ENCODE assay signal across 9 cellular contexts in the genomic region with DNA sequence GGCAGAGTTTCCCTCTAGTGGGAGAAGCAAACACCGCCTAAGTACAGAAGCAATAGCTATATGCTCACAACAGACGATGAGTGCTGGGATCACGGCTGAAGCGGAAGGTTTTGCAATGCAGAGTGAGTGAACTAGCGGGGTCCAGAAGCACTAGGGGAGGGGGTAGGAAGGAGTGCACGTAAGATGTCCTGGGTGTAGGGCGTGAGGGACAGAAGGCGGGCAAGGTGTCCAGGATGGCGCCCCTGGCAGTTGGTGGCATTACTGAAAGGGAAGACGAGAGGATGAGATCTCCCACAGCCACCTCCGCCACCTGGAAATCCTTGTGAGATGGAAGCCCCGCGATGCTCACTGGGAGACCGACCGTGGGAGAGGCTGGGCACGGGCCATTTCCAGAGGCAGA.
A peak's percentile ranks its signal among the peaks of the same experiment; 100 is the strongest.
DNase-seq lines count a peak whose midpoint lies in the region; ATAC-seq, FAIRE-seq and TF ChIP-seq lines count a peak whose summit lies in the region.
"Had no signal": no experiment of that assay in that cellular context is flagged by ENCODE, and none has a peak within 500 bp of the region (broad histone marks: within the 10 kb centered on the region; RNA-seq: fewer than 3 reads in every experiment).

No MANE protein-coding gene starts in this region.

- ATAC-seq in heart right ventricle (no peak), Right ventricle myocardium inferior (no peak), upper lobe of right lung (no peak), GM18868 (IDR thresholded peaks at IDR 0.05; ENCODE audit: unreplicated experiment) (no peak)

- H3K27me3 Mint-ChIP-seq in astrocyte (ENCODE audit: low read depth, unreplicated experiment), result no peaks in the 10 kb centered on the region

- H3K27ac Mint-ChIP-seq in astrocyte (ENCODE audit: unreplicated experiment), result peak overlapping the region; percentile 51

- H3K9me3 Mint-ChIP-seq in astrocyte (ENCODE audit: unreplicated experiment), result no peaks in the 10 kb centered on the region

- H3K27ac ChIP-seq in heart right ventricle, result peak overlapping the region in 9 of 10 donors; percentile 79 to 97 (median 88)
- H3K27ac ChIP-seq in astrocyte (ENCODE audit: low read depth, low read length), result peak overlapping the region; percentile 91
- peak overlapping the region; percentile 75 for H3K27ac ChIP-seq in mesodermal cell (ENCODE audit: low read depth, low read length, severe bottlenecking)
- peak overlapping the region; percentile 73 for H3K27ac ChIP-seq in upper lobe of right lung
- no peak overlapping the region for H3K27ac ChIP-seq in MM.1S (ENCODE audit: low read length)
- no peak overlapping the region for H3K27ac ChIP-seq in substantia nigra (ENCODE audit: low read depth, low read length, poor library complexity, severe bottlenecking)
- H3K27ac ChIP-seq: C4-2B had no signal

- no peaks in the 10 kb centered on the region for H3K9me3 ChIP-seq in heart right ventricle
- H3K9me3 ChIP-seq in astrocyte (ENCODE audit: insufficient read depth, low read depth, low read length), result no peaks in the 10 kb centered on the region
- H3K9me3 ChIP-seq in mesodermal cell (ENCODE audit: control insufficient read depth, low read length), result no peaks in the 10 kb centered on the region
- H3K9me3 ChIP-seq in upper lobe of right lung, result no peaks in the 10 kb centered on the region
- H3K9me3 ChIP-seq in MM.1S (replicated peaks; ENCODE audit: insufficient read depth, low read length), result no peaks in the 10 kb centered on the region

- peak overlapping the region in 4 of 10 donors; percentile 37 to 48 (median 44) for H3K4me3 ChIP-seq in heart right ventricle
- H3K4me3 ChIP-seq in astrocyte (ENCODE audit: insufficient read depth, low read depth, low read length), result no peak overlapping the region
- H3K4me3 ChIP-seq in mesodermal cell (ENCODE audit: extremely low read depth, insufficient read depth, low read length, poor library complexity, severe bottlenecking), result no peak overlapping the region
- H3K4me3 ChIP-seq in upper lobe of right lung, result peak overlapping the region; percentile 32
- H3K4me3 ChIP-seq in MM.1S (ENCODE audit: low read length), result no peak overlapping the region

- H3K9ac ChIP-seq in astrocyte (ENCODE audit: low read length) (peak overlapping the region; percentile 80), MM.1S (ENCODE audit: low read length) (no peak overlapping the region)

- H3K27me3 ChIP-seq in heart right ventricle (no peaks in the 10 kb centered on the region), astrocyte (ENCODE audit: insufficient read depth, low read length) (no peaks in the 10 kb centered on the region), upper lobe of right lung (no peaks in the 10 kb centered on the region), MM.1S (replicated peaks; ENCODE audit: insufficient read depth, low read length) (no peaks in the 10 kb centered on the region)

- H3K9me2 ChIP-seq in MM.1S (replicated peaks; ENCODE audit: insufficient read depth, low read length), result no peaks in the 10 kb centered on the region

- H3K4me2 ChIP-seq in astrocyte (ENCODE audit: low read length) (peak overlapping the region; percentile 82), MM.1S (ENCODE audit: low read depth, low read length) (no peak overlapping the region)

- H3K36me3 ChIP-seq in heart right ventricle, result peaks cover 0 to 27% (median 0%) of the 10 kb centered on the region in 9 donors
- no peaks in the 10 kb centered on the region for H3K36me3 ChIP-seq in astrocyte (ENCODE audit: insufficient read depth, low read length)
- peaks cover 77% of the 10 kb centered on the region for H3K36me3 ChIP-seq in mesodermal cell (ENCODE audit: control insufficient read depth, insufficient read depth, low read length)
- peaks cover 4% of the 10 kb centered on the region for H3K36me3 ChIP-seq in upper lobe of right lung
- H3K36me3 ChIP-seq in MM.1S (replicated peaks; ENCODE audit: insufficient read depth, low read length), result no peaks in the 10 kb centered on the region

- 69 to 76% methylated on average over 16 of the region's 16 CpGs for WGBS in heart right ventricle, 2 donors
- 97 to 98% methylated on average over 11 to 16 of the region's 16 CpGs for WGBS in mesodermal cell (ENCODE audit: insufficient coverage in 2 of 2), 2 experiments

- TF ChIP-seq CTCF in heart right ventricle (IDR thresholded peaks at IDR 0.05) (peak in 4 of 9 donors; percentile 1 to 27 (median 14)), astrocyte (IDR thresholded peaks at IDR 0.05; ENCODE audit: insufficient read depth, low read depth, low read length) (no peak), upper lobe of right lung (IDR thresholded peaks at IDR 0.05) (no peak), MM.1S (IDR thresholded peaks at IDR 0.05; ENCODE audit: low read length) (no peak)

- FAIRE-seq in astrocyte (lab: Jason Lieb, UNC), result no peak

- peaks cover 87% of the 10 kb centered on the region for H3K4me1 Mint-ChIP-seq in astrocyte (ENCODE audit: low read depth, unreplicated experiment)

- no peak overlapping the region for H3K4me3 Mint-ChIP-seq in astrocyte (ENCODE audit: unreplicated experiment)

- H3F3A ChIP-seq in MM.1S (ENCODE audit: insufficient read depth, low read length), result no peaks in the 10 kb centered on the region

- no peak overlapping the region for H2AFZ ChIP-seq in astrocyte (ENCODE audit: low read depth, low read length)
- no peak overlapping the region for H2AFZ ChIP-seq in MM.1S (ENCODE audit: low read length)

- H4K20me1 ChIP-seq in astrocyte (ENCODE audit: insufficient read depth, low read length), result peaks cover 36% of the 10 kb centered on the region
- H4K20me1 ChIP-seq in MM.1S (ENCODE audit: insufficient read depth, low read length), result no peaks in the 10 kb centered on the region

- peaks cover 12% of the 10 kb centered on the region for H3K36me3 Mint-ChIP-seq in astrocyte (ENCODE audit: low read depth, unreplicated experiment)

- DNase-seq in heart right ventricle (no peak), Right ventricle myocardium inferior (ENCODE audit: missing footprints) (no peak), astrocyte (ENCODE audit: low read depth) (no peak), upper lobe of right lung (no peak), MM.1S (no peak), substantia nigra (lab: John Stamatoyannopoulos, UW) (no peak)

- peaks cover 32 to 100% (median 100%) of the 10 kb centered on the region in 9 donors for H3K4me1 ChIP-seq in heart right ventricle
- peaks cover 85% of the 10 kb centered on the region for H3K4me1 ChIP-seq in astrocyte (ENCODE audit: insufficient read depth, low read length)
- H3K4me1 ChIP-seq in mesodermal cell (ENCODE audit: control insufficient read depth, insufficient read depth, low read length, poor library complexity, severe bottlenecking), result peaks cover 76% of the 10 kb centered on the region
- peaks cover 99% of the 10 kb centered on the region for H3K4me1 ChIP-seq in upper lobe of right lung
- H3K4me1 ChIP-seq in MM.1S (ENCODE audit: low read length), result peaks cover 15% of the 10 kb centered on the region

- intact Hi-C loops in heart right ventricle (cut with DNase I) (loop anchor here in 3 of 10 donors (5.0 to 10.0 kb wide), 3 partner anchors 34 to 212 kb away; no protein-coding TSS in a partner anchor), Right ventricle myocardium inferior (cut with DNase I) (loop anchor here (5.0 kb wide), 1 partner anchor 39 kb away; no protein-coding TSS in a partner anchor), upper lobe of right lung (cut with DNase I) (no loop called here)

- H3K79me2 ChIP-seq in astrocyte (ENCODE audit: insufficient read depth, low read length) (peaks cover 93% of the 10 kb centered on the region), MM.1S (ENCODE audit: low read length) (peaks cover 94% of the 10 kb centered on the region)

Comparison
In these comparisons a context has a peak if more than half of its experiments do, and no peak if none do; other contexts are left out.
1. H3K27ac ChIP-seq: peak in heart right ventricle (9 of 10), astrocyte (single experiment), mesodermal cell (single experiment) and upper lobe of right lung (single experiment); none in MM.1S (single experiment) and substantia nigra (single experiment).